ENCODE assay signal across 28 cellular contexts in genomic region chr7:24888653-24889052, GRCh38.
"Had no signal": no experiment of that assay in that cellular context is flagged by ENCODE, and none has a peak within 500 bp of the region (broad histone marks: within the 10 kb centered on the region; RNA-seq: fewer than 3 reads in every experiment).

No MANE protein-coding gene starts in this region.

- H3K9me3 Mint-ChIP-seq: activated CD4-positive, alpha-beta memory T cell treated with anti-CD3 and anti-CD28 coated beads, Interleukin-2, amount 10 ng/mL, durations not matched to agents 7 days and 5 days; activated naive CD4-positive, alpha-beta T cell treated with anti-CD3 and anti-CD28 coated beads, Interleukin-2, amount 10 ng/mL, durations not matched to agents 7 days and 5 days; activated naive CD8-positive, alpha-beta T cell treated with anti-CD3 and anti-CD28 coated beads, Interleukin-2, amount 50 U/mL, for 24 hours had no signal

- H3K36me3 ChIP-seq: WERI-Rb-1 had no signal

- H3K27ac Mint-ChIP-seq: activated CD4-positive, alpha-beta memory T cell treated with anti-CD3 and anti-CD28 coated beads, Interleukin-2, amount 10 ng/mL, durations not matched to agents 7 days and 5 days; activated naive CD4-positive, alpha-beta T cell treated with anti-CD3 and anti-CD28 coated beads, Interleukin-2, amount 10 ng/mL, durations not matched to agents 7 days and 5 days; activated naive CD8-positive, alpha-beta T cell; activated naive CD8-positive, alpha-beta T cell treated with anti-CD3 and anti-CD28 coated beads, Interleukin-2, amount 50 U/mL, for 24 hours had no signal

- H3K27me3 Mint-ChIP-seq: activated CD4-positive, alpha-beta memory T cell treated with anti-CD3 and anti-CD28 coated beads, Interleukin-2, amount 10 ng/mL, durations not matched to agents 7 days and 5 days; activated naive CD4-positive, alpha-beta T cell treated with anti-CD3 and anti-CD28 coated beads, Interleukin-2, amount 10 ng/mL, durations not matched to agents 7 days and 5 days; activated naive CD8-positive, alpha-beta T cell; activated naive CD8-positive, alpha-beta T cell treated with anti-CD3 and anti-CD28 coated beads, Interleukin-2, amount 50 U/mL, for 24 hours; brain had no signal

- ATAC-seq: activated naive CD8-positive, alpha-beta T cell treated with anti-CD3 and anti-CD28 coated beads, Interleukin-2, amount 50 U/mL, for 24 hours had no signal

- H3K4me3 ChIP-seq: SK-N-MC had no signal

- H3K36me3 Mint-ChIP-seq: brain had no signal

- DNase-seq: activated CD4-positive, alpha-beta memory T cell treated with anti-CD3 and anti-CD28 coated beads, Interleukin-2, amount 10 ng/mL, durations not matched to agents 7 days and 5 days; activated CD4-positive, alpha-beta T cell treated with anti-CD3 and anti-CD28 coated beads for 1 hour; activated CD4-positive, alpha-beta T cell treated with anti-CD3 and anti-CD28 coated beads for 48 hours; activated CD4-positive, CD25-positive, alpha-beta regulatory T cell; activated CD8-positive, alpha-beta memory T cell treated with anti-CD3 and anti-CD28 coated beads, Interleukin-2, amount 50 U/mL, for 4 hours; activated effector memory CD4-positive, alpha-beta T cell treated with Interleukin-2 at 50 U/mL for 16 hours; activated naive CD4-positive, alpha-beta T cell treated with anti-CD3 and anti-CD28 coated beads, Interleukin-2, amount 10 ng/mL, durations not matched to agents 7 days and 5 days; activated naive CD8-positive, alpha-beta T cell treated with anti-CD3 and anti-CD28 coated beads, Interleukin-2, amount 50 U/mL, for 24 hours; activated T-cell treated with anti-CD3 and anti-CD28 coated beads, Interleukin-2, amount 50 U/mL, for 48 hours; anterior cingulate cortex; caudate nucleus; cerebellar nuclear complex; NCI-H1048; NCI-H1105 treated with DMSO at 0.1 percent for 48 hours; NCI-H1436; NCI-H1694; NCI-H1930; NCI-H2081 treated with DMSO at 0.1 percent for 48 hours; NCI-H345; NCI-H524 treated with DMSO at 0.1 percent for 48 hours; NCI-H748 treated with DMSO at 0.1 percent for 48 hours; OCI-M1; Right ventricle myocardium superior; T1000; WERI-Rb-1 had no signal

- H3K27ac ChIP-seq: SK-N-MC, WERI-Rb-1 had no signal

- H3K4me3 Mint-ChIP-seq: activated CD4-positive, alpha-beta memory T cell treated with anti-CD3 and anti-CD28 coated beads, Interleukin-2, amount 10 ng/mL, durations not matched to agents 7 days and 5 days; activated naive CD4-positive, alpha-beta T cell treated with anti-CD3 and anti-CD28 coated beads, Interleukin-2, amount 10 ng/mL, durations not matched to agents 7 days and 5 days; activated naive CD8-positive, alpha-beta T cell; activated naive CD8-positive, alpha-beta T cell treated with anti-CD3 and anti-CD28 coated beads, Interleukin-2, amount 50 U/mL, for 24 hours; brain had no signal
